ENCODE assay signal across 18 cellular contexts in the genomic region with DNA sequence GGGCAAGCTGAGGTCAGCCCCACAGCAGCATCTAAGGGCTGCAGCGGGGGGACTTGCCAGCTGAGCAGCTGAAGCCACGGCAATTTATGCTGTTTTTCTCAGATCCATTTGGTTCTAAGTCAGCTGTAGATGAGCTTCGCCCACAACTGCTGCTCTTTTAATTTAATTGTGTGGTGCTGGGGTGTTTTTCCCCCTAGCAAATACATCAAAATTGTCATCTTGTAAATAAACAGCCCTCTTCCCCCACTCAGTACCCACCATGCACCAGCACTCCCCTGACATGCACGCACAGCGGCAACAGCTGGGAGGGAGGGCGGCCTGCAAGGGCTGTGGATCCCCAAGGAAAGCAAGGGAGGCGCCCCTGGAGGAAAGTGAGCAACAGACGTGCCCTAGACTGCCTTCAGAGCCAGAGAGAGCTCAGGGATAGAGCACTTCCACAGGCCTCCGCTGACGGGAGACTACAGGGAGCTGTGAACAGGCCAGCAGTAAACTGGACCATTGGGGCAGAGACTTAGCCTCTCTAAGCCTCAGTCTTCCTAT.
"Had no signal": no experiment of that assay in that cellular context is flagged by ENCODE, and none has a peak within 500 bp of the region (broad histone marks: within the 10 kb centered on the region; RNA-seq: fewer than 3 reads in every experiment).

No MANE protein-coding gene starts in this region.

- H3K4me3 Mint-ChIP-seq: activated naive CD8-positive, alpha-beta T cell; activated T-cell treated with anti-CD3 and anti-CD28 coated beads, Interleukin-2, amount 50 U/mL, for 4 hours; naive B cell; neural crest cell; type B pancreatic cell had no signal

- H3K36me3 Mint-ChIP-seq: activated naive CD8-positive, alpha-beta T cell; type B pancreatic cell had no signal

- H3K27ac Mint-ChIP-seq: activated naive CD8-positive, alpha-beta T cell; activated T-helper 2 cell treated with anti-CD3 and anti-CD28 coated beads, Interferon-gamma antibody, Interleukin-2, Interleukin-4, amounts not matched to agents 10 μg/mL and 5 μg/mL and 100 μg/mL, durations not matched to agents 14 hours and 24 hours and 36 hours; naive B cell; type B pancreatic cell had no signal

- H3K4me1 Mint-ChIP-seq: naive B cell had no signal

- DNase-seq: activated CD4-positive, alpha-beta T cell treated with anti-CD3 and anti-CD28 coated beads, Interleukin-2, amount 50 U/mL, for 4 hours; activated CD8-positive, alpha-beta memory T cell treated with anti-CD3 and anti-CD28 coated beads, Interleukin-2, amount 50 U/mL, for 48 hours; activated naive CD4-positive, alpha-beta T cell; activated T-cell treated with anti-CD3 and anti-CD28 coated beads, Interleukin-2, amount 50 U/mL, for 4 hours; adrenal gland; central memory CD4-positive, alpha-beta T cell; colonic mucosa; left cardiac atrium; lower lobe of right lung; naive B cell; retina; stimulated activated CD4-positive, alpha-beta T cell treated with anti-CD3 and anti-CD28 coated beads, Interleukin-2, amount 100 ng/mL, for 48 hours; stimulated activated naive CD4-positive, alpha-beta T cell; T-helper 1 cell had no signal

- ATAC-seq: activated T-cell treated with anti-CD3 and anti-CD28 coated beads, Interleukin-2, amount 50 U/mL, for 4 hours; left cardiac atrium; lower lobe of right lung had no signal

- H3K9me3 Mint-ChIP-seq: activated T-helper 2 cell treated with anti-CD3 and anti-CD28 coated beads, Interferon-gamma antibody, Interleukin-2, Interleukin-4, amounts not matched to agents 10 μg/mL and 5 μg/mL and 100 μg/mL, durations not matched to agents 14 hours and 24 hours and 36 hours; type B pancreatic cell had no signal
